22 cellular contexts compared by ENCODE assay signal in genomic region chr6:92380803-92381601, GRCh38.
A peak's percentile ranks its signal among the peaks of the same experiment; 100 is the strongest.
DNase-seq lines count a peak whose midpoint lies in the region; ATAC-seq, FAIRE-seq and TF ChIP-seq lines count a peak whose summit lies in the region.
"Had no signal": no experiment of that assay in that cellular context is flagged by ENCODE, and none has a peak within 500 bp of the region (broad histone marks: within the 10 kb centered on the region; RNA-seq: fewer than 3 reads in every experiment).

No MANE protein-coding gene starts in this region.

- WGBS in HepG2 (ENCODE audit: low lambda C conversion rate), result 38% methylated on average over 2 of the region's 2 CpGs
- 56% methylated on average over 2 of the region's 2 CpGs for WGBS in right lobe of liver (ENCODE audit: insufficient coverage, low coverage, low lambda C conversion rate, missing lambda C conversion rate)

- no peaks in the 10 kb centered on the region for H3K9me3 ChIP-seq in HepG2 (ENCODE audit: low read length)
- H3K9me3 ChIP-seq in right lobe of liver, result no peaks in the 10 kb centered on the region
- H3K9me3 ChIP-seq: Peyer's patch, SJSA1 had no signal

- TF ChIP-seq EP300 in HepG2 (IDR thresholded peaks at IDR 0.05; ENCODE audit: low read depth in 2 of 2, low read length in 2 of 2), result no peak
- TF ChIP-seq EP300 in HepG2 (CRISPR knock-in tag; IDR thresholded peaks at IDR 0.05; ENCODE audit: borderline replicate concordance), result no peak

- POLR2A ChIA-PET in HepG2 (lab: Yijun Ruan, JAX), result no interaction called here

- H3K27ac ChIP-seq in HepG2 (ENCODE audit: extremely low read length, insufficient read depth, low read length), result no peak overlapping the region
- H3K27ac ChIP-seq in right lobe of liver, result no peak overlapping the region
- H3K27ac ChIP-seq: 22Rv1, C4-2B, GM23248, Peyer's patch, SJSA1 had no signal

- intact Hi-C loops in HepG2 (cut with micrococcal nuclease; ENCODE audit: unreplicated experiment), result no loop called here
- intact Hi-C loops in right lobe of liver (cut with DNase I), result no loop called here

- TF ChIP-seq CTCF in HepG2 (CRISPR knock-in tag; IDR thresholded peaks at IDR 0.05) (no peak), right lobe of liver (IDR thresholded peaks at IDR 0.05) (no peak)

- no peaks in the 10 kb centered on the region for H3K27me3 ChIP-seq in HepG2 (ENCODE audit: control insufficient read depth in 1 of 2, insufficient read depth in 2 of 2, low read length in 2 of 2)
- H3K27me3 ChIP-seq in right lobe of liver, result no peaks in the 10 kb centered on the region
- H3K27me3 ChIP-seq: Peyer's patch, SJSA1 had no signal

- H3K36me3 ChIP-seq in HepG2 (replicated peaks in 1 of 2; ENCODE audit: control insufficient read depth in 1 of 2, insufficient read depth in 2 of 2, low read length in 2 of 2) (no peaks in the 10 kb centered on the region), right lobe of liver (no peaks in the 10 kb centered on the region)
- H3K36me3 ChIP-seq: Peyer's patch, SJSA1 had no signal

- no peak for ATAC-seq in HepG2
- no peak for ATAC-seq in right lobe of liver
- peak; percentile 66 for ATAC-seq in HG02610 (IDR thresholded peaks at IDR 0.05; ENCODE audit: unreplicated experiment)
- ATAC-seq in HG03575 (IDR thresholded peaks at IDR 0.05; ENCODE audit: extremely low read depth, insufficient number of reproducible peaks, low FRiP score, unreplicated experiment), result peak; percentile 69
- ATAC-seq in HG02642 (IDR thresholded peaks at IDR 0.05; ENCODE audit: poor library complexity, unreplicated experiment), result no peak
- ATAC-seq: HCT116, T-helper 17 cell had no signal

- no peak overlapping the region for H3K4me2 ChIP-seq in HepG2 (ENCODE audit: low read depth, low read length)

- no peak overlapping the region for H3K9ac ChIP-seq in HepG2 (ENCODE audit: insufficient read depth, low read depth, low read length)
- H3K9ac ChIP-seq: GM23248 had no signal

- no peak for TF ChIP-seq POLR2A in HepG2 (IDR thresholded peaks at IDR 0.05; ENCODE audit: insufficient read depth in 1 of 2, low read depth in 2 of 2, low read length in 2 of 2)
- TF ChIP-seq POLR2A in right lobe of liver (IDR thresholded peaks at IDR 0.05), result no peak

- CTCF ChIA-PET in HepG2 (lab: Yijun Ruan, JAX; ENCODE audit: low intra/inter-chr PET ratio, low total read pairs), result no interaction called here

- TF ChIP-seq RAD21 in HepG2 (CRISPR knock-in tag; IDR thresholded peaks at IDR 0.05), result no peak

- no peak overlapping the region for H3K4me3 ChIP-seq in HepG2 (replicated peaks in 1 of 3; ENCODE audit: insufficient read depth in 1 of 3, low read depth in 2 of 3, low read length in 3 of 3)
- H3K4me3 ChIP-seq in right lobe of liver, result no peak overlapping the region
- H3K4me3 ChIP-seq: GM23248, Peyer's patch, SJSA1 had no signal

- in situ Hi-C loops in HepG2 (cut with HindIII; ENCODE audit: extremely low pct_ligation_motif_present, low pct_unique_long_range_greater_than_20kb), result no loop called here

- no peaks in the 10 kb centered on the region for H3K79me2 ChIP-seq in HepG2 (ENCODE audit: insufficient read depth, low read length)

- FAIRE-seq in HepG2 (lab: Jason Lieb, UNC), result no peak
- FAIRE-seq: D721Med had no signal

- 0 out of 2 replicates have a peak, but pooled peaks cover 4% of the 10 kb centered on the region for H3K4me1 ChIP-seq in HepG2 (ENCODE audit: insufficient read depth, low read length)
- no peaks in the 10 kb centered on the region for H3K4me1 ChIP-seq in right lobe of liver
- H3K4me1 ChIP-seq: Peyer's patch, SJSA1 had no signal

- no TSS peak for BruUV-seq in HepG2 (replicated peaks; lab: Mats Ljungman, UMichigan)

- H2AFZ ChIP-seq in HepG2 (ENCODE audit: low read length), result no peak overlapping the region
- H2AFZ ChIP-seq: GM23248 had no signal

- H4K20me1 ChIP-seq in HepG2 (ENCODE audit: insufficient read depth, low read length), result no peaks in the 10 kb centered on the region

- DNase-seq in HepG2 (ENCODE audit: low spot score) (no peak), right lobe of liver (no peak), NCI-H82 (lab: John Stamatoyannopoulos, UW) (no peak), NCI-H345 treated with DMSO at 0.1 percent for 48 hours (lab: John Stamatoyannopoulos, UW; ENCODE audit: unreplicated experiment) (no peak), NCI-H2227 treated with DMSO at 0.1 percent for 48 hours (lab: John Stamatoyannopoulos, UW) (no peak)
- DNase-seq: AML-193, GM23248, NCI-H1048, NCI-H1436, NCI-H1930, NCI-H446, NCI-H526 treated with DMSO at 0.1 percent for 48 hours, Peyer's patch, T-helper 17 cell had no signal

TF ChIP-seq in HepG2, 621 proteins besides CTCF, POLR2A, EP300 and RAD21 (continues in another document):
- TF ChIP-seq CEBPG (CRISPR knock-in tag; IDR thresholded peaks at IDR 0.05) (0 out of 2 replicates have a peak, but pooled peaks have one; percentile 13), SMARCC2 (IDR thresholded peaks at IDR 0.05) (no peak), ZNF777 (CRISPR knock-in tag; IDR thresholded peaks at IDR 0.05) (no peak), TCF7 (IDR thresholded peaks at IDR 0.05; ENCODE audit: low read depth) (no peak), RCOR2 (CRISPR knock-in tag; IDR thresholded peaks at IDR 0.05) (no peak), MYNN (CRISPR knock-in tag; IDR thresholded peaks at IDR 0.05; ENCODE audit: low read depth) (no peak), GZF1 (CRISPR knock-in tag; IDR thresholded peaks at IDR 0.05) (no peak), SALL2 (CRISPR knock-in tag; IDR thresholded peaks at IDR 0.05) (no peak), ZNF768 (CRISPR knock-in tag; IDR thresholded peaks at IDR 0.05) (no peak), SOX5 (CRISPR knock-in tag; IDR thresholded peaks at IDR 0.05; ENCODE audit: borderline replicate concordance) (no peak), PCBP2 (optimal IDR thresholded peaks at IDR 0.05; ENCODE audit: low read depth, low read length, poor library complexity, severe bottlenecking) (no peak), ZBTB21 (CRISPR knock-in tag; IDR thresholded peaks at IDR 0.05) (no peak), HBP1 (CRISPR knock-in tag; IDR thresholded peaks at IDR 0.05; ENCODE audit: low read depth) (no peak), BCL3 (CRISPR knock-in tag; IDR thresholded peaks at IDR 0.05) (no peak), ZNF841 (CRISPR knock-in tag; IDR thresholded peaks at IDR 0.05; ENCODE audit: borderline replicate concordance) (no peak), GABPB1 (CRISPR knock-in tag; IDR thresholded peaks at IDR 0.05) (no peak), ZC3H4 (CRISPR knock-in tag; IDR thresholded peaks at IDR 0.05; ENCODE audit: borderline replicate concordance) (no peak), ELF1 (CRISPR knock-in tag; IDR thresholded peaks at IDR 0.05) (no peak)
- TF ChIP-seq, protein P1, sequence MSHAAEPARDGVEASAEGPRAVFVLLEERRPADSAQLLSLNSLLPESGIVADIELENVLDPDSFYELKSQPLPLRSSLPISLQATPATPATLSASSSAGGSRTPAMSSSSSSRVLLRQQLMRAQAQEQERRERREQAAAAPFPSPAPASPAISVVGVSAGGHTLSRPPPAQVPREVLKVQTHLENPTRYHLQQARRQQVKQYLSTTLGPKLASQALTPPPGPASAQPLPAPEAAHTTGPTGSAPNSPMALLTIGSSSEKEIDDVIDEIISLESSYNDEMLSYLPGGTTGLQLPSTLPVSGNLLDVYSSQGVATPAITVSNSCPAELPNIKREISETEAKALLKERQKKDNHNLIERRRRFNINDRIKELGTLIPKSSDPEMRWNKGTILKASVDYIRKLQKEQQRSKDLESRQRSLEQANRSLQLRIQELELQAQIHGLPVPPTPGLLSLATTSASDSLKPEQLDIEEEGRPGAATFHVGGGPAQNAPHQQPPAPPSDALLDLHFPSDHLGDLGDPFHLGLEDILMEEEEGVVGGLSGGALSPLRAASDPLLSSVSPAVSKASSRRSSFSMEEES (CRISPR knock-in tag; IDR thresholded peaks at IDR 0.05), result no peak
- TF ChIP-seq, protein P2, sequence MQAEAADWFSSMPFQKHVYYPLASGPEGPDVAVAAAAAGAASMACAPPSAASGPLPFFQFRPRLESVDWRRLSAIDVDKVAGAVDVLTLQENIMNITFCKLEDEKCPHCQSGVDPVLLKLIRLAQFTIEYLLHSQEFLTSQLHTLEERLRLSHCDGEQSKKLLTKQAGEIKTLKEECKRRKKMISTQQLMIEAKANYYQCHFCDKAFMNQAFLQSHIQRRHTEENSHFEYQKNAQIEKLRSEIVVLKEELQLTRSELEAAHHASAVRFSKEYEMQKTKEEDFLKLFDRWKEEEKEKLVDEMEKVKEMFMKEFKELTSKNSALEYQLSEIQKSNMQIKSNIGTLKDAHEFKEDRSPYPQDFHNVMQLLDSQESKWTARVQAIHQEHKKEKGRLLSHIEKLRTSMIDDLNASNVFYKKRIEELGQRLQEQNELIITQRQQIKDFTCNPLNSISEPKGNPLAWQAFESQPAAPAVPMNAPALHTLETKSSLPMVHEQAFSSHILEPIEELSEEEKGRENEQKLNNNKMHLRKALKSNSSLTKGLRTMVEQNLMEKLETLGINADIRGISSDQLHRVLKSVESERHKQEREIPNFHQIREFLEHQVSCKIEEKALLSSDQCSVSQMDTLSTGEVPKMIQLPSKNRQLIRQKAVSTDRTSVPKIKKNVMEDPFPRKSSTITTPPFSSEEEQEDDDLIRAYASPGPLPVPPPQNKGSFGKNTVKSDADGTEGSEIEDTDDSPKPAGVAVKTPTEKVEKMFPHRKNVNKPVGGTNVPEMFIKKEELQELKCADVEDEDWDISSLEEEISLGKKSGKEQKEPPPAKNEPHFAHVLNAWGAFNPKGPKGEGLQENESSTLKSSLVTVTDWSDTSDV (CRISPR knock-in tag; IDR thresholded peaks at IDR 0.05), result no peak

Comparison
In these comparisons a context has a peak if more than half of its experiments do, and no peak if none do; other contexts are left out.
1. ATAC-seq: peak in HG02610 (single experiment) and HG03575 (single experiment); none in HepG2 (single experiment), right lobe of liver (0 of 4) and HG02642 (single experiment).